8 cellular contexts compared by ENCODE assay signal in the genomic region with DNA sequence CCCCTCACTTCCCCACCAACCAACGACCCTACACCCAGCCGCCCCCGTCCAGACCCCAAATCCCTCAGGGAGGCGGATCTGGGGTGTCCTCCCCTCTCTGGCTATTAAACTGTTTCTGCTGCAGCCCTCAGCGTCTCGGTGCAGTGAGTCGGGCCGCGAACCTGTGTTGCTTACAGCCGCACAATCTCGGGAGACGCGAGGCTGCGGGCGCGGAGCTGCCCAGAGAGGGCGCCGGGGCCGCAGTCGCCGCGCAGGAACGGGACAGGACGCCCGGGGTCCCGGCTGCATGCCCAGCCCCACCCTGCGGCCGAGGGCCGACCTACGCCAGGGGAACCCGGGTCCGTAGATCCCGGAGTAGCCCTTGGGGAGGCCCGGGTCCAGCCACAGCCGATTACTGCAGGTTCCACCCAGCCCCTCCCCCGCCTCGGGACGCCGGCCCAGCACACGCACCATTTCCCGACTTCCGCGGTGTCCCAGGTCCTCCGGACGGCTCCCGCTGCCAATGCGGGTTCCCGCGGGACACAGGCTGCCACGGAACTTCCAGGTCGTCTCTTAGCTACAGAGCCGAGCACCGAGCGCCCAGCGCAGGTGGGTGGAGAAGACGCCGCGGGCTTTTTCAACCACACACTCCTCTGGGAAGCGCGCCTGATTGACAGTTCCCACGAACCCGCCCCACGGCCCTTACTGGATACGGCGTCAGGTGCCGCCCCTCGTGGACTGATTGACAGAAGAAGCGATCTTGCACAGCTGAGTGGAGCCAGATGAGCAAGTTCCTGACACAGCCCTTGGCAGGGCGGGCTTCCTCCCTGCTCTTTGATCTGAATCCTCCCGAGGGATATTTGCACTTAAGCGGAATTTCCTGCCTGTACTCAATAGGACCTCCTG. TPM values are rescaled to one million over a fixed set of nuclear protein-coding genes. Genes with fewer than 3 reads are reported as not detected.
A peak's percentile ranks its signal among the peaks of the same experiment; 100 is the strongest.
DNase-seq lines count a peak whose midpoint lies in the region; ATAC-seq and TF ChIP-seq lines count a peak whose summit lies in the region.

A gene (minus strand): TSS at position 654 of the 885 bp plus-strand sequence. CDS start 201 bp downstream, at position 453.

- POLR2A ChIA-PET in CD8-positive, alpha-beta memory T cell (lab: Charles Lee): interaction anchor here (1.0 kb wide), 1 partner anchor 40 kb away, joined by 4 read pairs; a partner anchor contains a TSS

- peaks cover 0 to 6% (median 2%) of the 10 kb centered on the region in 5 donors for H3K9me3 Mint-ChIP-seq in CD8-positive, alpha-beta memory T cell
- peaks cover 38% of the 10 kb centered on the region for H3K9me3 Mint-ChIP-seq in endodermal cell

- peak; percentile 41 for TF ChIP-seq CTCF in endodermal cell (conservative IDR thresholded peaks at IDR 0.05)

- ATAC-seq in GM19467 (IDR thresholded peaks at IDR 0.05; ENCODE audit: unreplicated experiment): peak; percentile 80

- H3K9ac ChIP-seq in endodermal cell (ENCODE audit: extremely low read depth, low read length, poor library complexity, severe bottlenecking): peak within 1 kb of the TSS; percentile 80

- H3K4me1 Mint-ChIP-seq in CD8-positive, alpha-beta memory T cell: peaks cover 21 to 37% (median 25%) of the 10 kb centered on the region in 3 donors
- H3K4me1 Mint-ChIP-seq in endodermal cell: peaks cover 4% of the 10 kb centered on the region

- WGBS in endodermal cell (ENCODE audit: insufficient coverage in 1 of 2, insufficient read length in 1 of 2), 2 experiments: 0 to 1% methylated on average over 35 to 71 of the region's 71 CpGs

- peak within 1 kb of the TSS; percentile 9 for H3K27ac ChIP-seq in CD8-positive, alpha-beta memory T cell (ENCODE audit: low read depth, low read length)
- no peak within 1 kb of the TSS for H3K27ac ChIP-seq in endodermal cell (ENCODE audit: low read depth, low read length)

- no peaks in the 10 kb centered on the region for H3K36me3 ChIP-seq in CD8-positive, alpha-beta memory T cell (ENCODE audit: insufficient read depth, low read length)
- H3K36me3 ChIP-seq in endodermal cell (ENCODE audit: control insufficient read depth, insufficient read depth, low read length): no peaks in the 10 kb centered on the region

- peak within 1 kb of the TSS; percentile 87 to 100 (median 95) for H3K4me3 Mint-ChIP-seq in CD8-positive, alpha-beta memory T cell
- peak within 1 kb of the TSS; percentile 92 for H3K4me3 Mint-ChIP-seq in endodermal cell

- no peaks in the 10 kb centered on the region for H3K9me3 ChIP-seq in CD8-positive, alpha-beta memory T cell (ENCODE audit: low read length)
- H3K9me3 ChIP-seq in endodermal cell (ENCODE audit: control insufficient read depth, low read length): no peaks in the 10 kb centered on the region

- peaks cover 5 to 13% (median 8%) of the 10 kb centered on the region in 3 donors for H3K36me3 Mint-ChIP-seq in CD8-positive, alpha-beta memory T cell
- H3K36me3 Mint-ChIP-seq in endodermal cell (ENCODE audit: low read depth): peaks cover 20% of the 10 kb centered on the region

- CTCF ChIA-PET in CD8-positive, alpha-beta memory T cell (lab: Charles Lee): interaction anchor here (0.7 kb wide), 1 partner anchor 77 kb away, joined by 3 read pairs; no protein-coding TSS in a partner anchor

- peaks cover 0 to 7% of the 10 kb centered on the region in 2 donors for H3K27me3 Mint-ChIP-seq in CD8-positive, alpha-beta memory T cell
- peaks cover 5% of the 10 kb centered on the region for H3K27me3 Mint-ChIP-seq in endodermal cell (ENCODE audit: insufficient read depth)

- H3K4me3 ChIP-seq in CD8-positive, alpha-beta memory T cell (ENCODE audit: low read length): peak within 1 kb of the TSS; percentile 82
- H3K4me3 ChIP-seq in endodermal cell (ENCODE audit: low read length): peak within 1 kb of the TSS; percentile 89

- H3K27ac Mint-ChIP-seq in CD8-positive, alpha-beta memory T cell: peak within 1 kb of the TSS; percentile 57 to 96 (median 91)
- H3K27ac Mint-ChIP-seq in endodermal cell: peak within 1 kb of the TSS; percentile 97

- DNase-seq in CD8-positive, alpha-beta memory T cell: peak; percentile 66 to 86 (median 76)
- DNase-seq in HS-5 (ENCODE audit: low read depth) (peak; percentile 80), NOMO-1 (lab: John Stamatoyannopoulos, UW; ENCODE audit: unreplicated experiment in 2 of 2) (peak; percentile 83 to 91), endodermal cell (peak; percentile 98), mesenteric fat pad (ENCODE audit: low spot score) (peak; percentile 97)
- peak; percentile 65 to 76 (median 66) for DNase-seq in activated CD8-positive, alpha-beta memory T cell treated with anti-CD3 and anti-CD28 coated beads for 48 hours (ENCODE audit: low read depth in 2 of 3, low spot score in 2 of 3)
- DNase-seq in stimulated activated CD8-positive, alpha-beta memory T cell treated with anti-CD3 and anti-CD28 coated beads, Interleukin-15, amount 100 ng/mL, for 1 hour (ENCODE audit: low read depth): peak; percentile 63

- no peaks in the 10 kb centered on the region for H3K27me3 ChIP-seq in CD8-positive, alpha-beta memory T cell (ENCODE audit: insufficient read depth, low read length, poor library complexity, severe bottlenecking)
- no peaks in the 10 kb centered on the region for H3K27me3 ChIP-seq in endodermal cell (ENCODE audit: control insufficient read depth, insufficient read depth, low read length, poor library complexity, severe bottlenecking)

- peaks cover 3% of the 10 kb centered on the region for H3K4me1 ChIP-seq in CD8-positive, alpha-beta memory T cell (ENCODE audit: insufficient read depth, low read length)
- H3K4me1 ChIP-seq in endodermal cell (ENCODE audit: control insufficient read depth, insufficient read depth, low read length): no peaks in the 10 kb centered on the region

RNA-seq across cellular contexts. Expression of the gene that starts here (rescaled TPM):
- total RNA-seq in CD8-positive, alpha-beta memory T cell: 1 to 10 TPM; 3.6 TPM
- polyA plus RNA-seq in CD8-positive, alpha-beta memory T cell: 7.2 TPM
- total RNA-seq in endodermal cell: 1 to 10 TPM; 8.6 to 9.1 TPM
- 4.3 TPM for polyA plus RNA-seq in endodermal cell (2013, experiment 1 of 2)
- polyA plus RNA-seq in endodermal cell (2013, experiment 2 of 2): 4.3 TPM
- total RNA-seq in mesenteric fat pad: 3.3 TPM
